In genomic region chr10:1063232-1063862, GRCh38 we compare ENCODE assay signal across 17 cellular contexts. TPM values are rescaled to one million over a fixed set of nuclear protein-coding genes. Genes with fewer than 3 reads are reported as not detected.
DNase-seq lines count a peak whose midpoint lies in the region; ATAC-seq lines count a peak whose summit lies in the region.
"Had no signal": no experiment of that assay in that cellular context is flagged by ENCODE, and none has a peak within 500 bp of the region (broad histone marks: within the 10 kb centered on the region; RNA-seq: fewer than 3 reads in every experiment).

No MANE protein-coding gene starts in this region.

- peak; percentile 62 for ATAC-seq in activated T-helper 17 cell treated with anti-CD3 and anti-CD28 coated beads, Interleukin-2, amount 50 U/mL, for 72 hours (replicated peaks)
- no peak for ATAC-seq in HG02885 (IDR thresholded peaks at IDR 0.05; ENCODE audit: poor library complexity, unreplicated experiment)

- H3K9ac ChIP-seq in BLaER1 (peak overlapping the region; percentile 71), trophoblast cell (ENCODE audit: low read length) (no peak overlapping the region)

- peak overlapping the region; percentile 91 for H3K4me2 ChIP-seq in BLaER1
- no peak overlapping the region for H3K4me2 ChIP-seq in trophoblast cell (ENCODE audit: low read length)

- H3K27me3 ChIP-seq in BLaER1 (no peaks in the 10 kb centered on the region), trophoblast cell (ENCODE audit: insufficient read depth, low read length) (no peaks in the 10 kb centered on the region)
- H3K27me3 ChIP-seq: ascending aorta had no signal

- H3K4me1 ChIP-seq in BLaER1 = peaks cover 78% of the 10 kb centered on the region
- no peaks in the 10 kb centered on the region for H3K4me1 ChIP-seq in trophoblast cell (ENCODE audit: control insufficient read depth in 1 of 2, insufficient read depth in 2 of 2, low read length in 2 of 2)
- H3K4me1 ChIP-seq: ascending aorta had no signal

- H2BK5ac ChIP-seq in trophoblast cell (ENCODE audit: low read depth, low read length, poor library complexity) = no peak overlapping the region

- no peak overlapping the region for H4K91ac ChIP-seq in trophoblast cell (ENCODE audit: low read depth, low read length)

- H3K4me3 ChIP-seq in BLaER1 (peak overlapping the region; percentile 44), trophoblast cell (ENCODE audit: low read depth, low read length) (no peak overlapping the region)
- H3K4me3 ChIP-seq: ascending aorta had no signal

- no peaks in the 10 kb centered on the region for H3K79me2 ChIP-seq in trophoblast cell (ENCODE audit: control insufficient read depth, insufficient read depth, low read length, poor library complexity)

- peaks cover 34% of the 10 kb centered on the region for H3K36me3 Mint-ChIP-seq in activated T-helper 17 cell treated with anti-CD3 and anti-CD28 coated beads, Interleukin-2, amount 50 U/mL, for 72 hours (ENCODE audit: low read depth)
- peaks cover 0 to 9% (median 0%) of the 10 kb centered on the region in 3 donors for H3K36me3 Mint-ChIP-seq in immature natural killer cell

- no peak overlapping the region for H2AK5ac ChIP-seq in trophoblast cell (ENCODE audit: low read length)

- H3K9me3 Mint-ChIP-seq in activated T-helper 17 cell treated with anti-CD3 and anti-CD28 coated beads, Interleukin-2, amount 50 U/mL, for 72 hours = no peaks in the 10 kb centered on the region
- peaks cover 0 to 1% (median 0%) of the 10 kb centered on the region in 6 donors for H3K9me3 Mint-ChIP-seq in immature natural killer cell

- H3K9me3 ChIP-seq in BLaER1 (no peaks in the 10 kb centered on the region; the same call in 1 of the 2 replicates), trophoblast cell (ENCODE audit: insufficient read depth, low read depth, low read length) (no peaks in the 10 kb centered on the region)
- H3K9me3 ChIP-seq: ascending aorta had no signal

- WGBS in trophoblast cell (ENCODE audit: extremely low coverage, insufficient coverage, insufficient read length) = no CpG with 5 or more reads among the region's 7 CpGs

- no peak overlapping the region for H4K12ac ChIP-seq in trophoblast cell (ENCODE audit: low read depth, low read length)

- peak overlapping the region; percentile 59 for H3K4me3 Mint-ChIP-seq in activated T-helper 17 cell treated with anti-CD3 and anti-CD28 coated beads, Interleukin-2, amount 50 U/mL, for 72 hours
- H3K4me3 Mint-ChIP-seq in immature natural killer cell = peak overlapping the region; percentile 60 to 88 (median 85)

- no peak overlapping the region for H3K4ac ChIP-seq in trophoblast cell (ENCODE audit: low read depth, low read length)

- H3K79me1 ChIP-seq in trophoblast cell (ENCODE audit: low read length) = no peaks in the 10 kb centered on the region

- peak; percentile 77 for DNase-seq in GF-D8 (lab: John Stamatoyannopoulos, UW)
- DNase-seq in immature natural killer cell = peak; percentile 64 to 68 (median 65)
- DNase-seq in trophoblast cell = no peak
- DNase-seq in islet precursor cell = no peak
- no peak for DNase-seq in amygdala (lab: John Stamatoyannopoulos, UW)
- DNase-seq: activated CD4-positive, CD25-positive, alpha-beta regulatory T cell treated with anti-CD3 and anti-CD28 coated beads, Interleukin-2, amount 50 U/mL, for 72 hours; foreskin fibroblast; MM.1S; NCI-H345 had no signal

- H2BK12ac ChIP-seq in trophoblast cell (ENCODE audit: low read length) = no peak overlapping the region

- H3K18ac ChIP-seq in trophoblast cell (ENCODE audit: low read length) = no peak overlapping the region

- peak overlapping the region; percentile 60 for H3K27ac Mint-ChIP-seq in activated T-helper 17 cell treated with anti-CD3 and anti-CD28 coated beads, Interleukin-2, amount 50 U/mL, for 72 hours
- peak overlapping the region; percentile 85 to 96 (median 93) for H3K27ac Mint-ChIP-seq in immature natural killer cell

- no peak overlapping the region for H4K8ac ChIP-seq in trophoblast cell (ENCODE audit: low read depth, low read length)

- no peak overlapping the region for H3K14ac ChIP-seq in trophoblast cell (ENCODE audit: low read length)

- H3K4me1 Mint-ChIP-seq in activated T-helper 17 cell treated with anti-CD3 and anti-CD28 coated beads, Interleukin-2, amount 50 U/mL, for 72 hours = peaks cover 52% of the 10 kb centered on the region
- peaks cover 95 to 97% of the 10 kb centered on the region in 2 donors for H3K4me1 Mint-ChIP-seq in immature natural killer cell

- no peak overlapping the region for H2BK120ac ChIP-seq in trophoblast cell (ENCODE audit: insufficient read depth, low read length, poor library complexity)

- H3K23ac ChIP-seq in trophoblast cell (ENCODE audit: low read length) = no peak overlapping the region

- H2AFZ ChIP-seq in trophoblast cell (ENCODE audit: insufficient read depth, low read length, poor library complexity) = no peak overlapping the region

- peaks cover 36% of the 10 kb centered on the region; the same call in 1 of the 2 replicates for H4K20me1 ChIP-seq in BLaER1

- peaks cover 12% of the 10 kb centered on the region; the same call in 1 of the 2 replicates for H3K36me3 ChIP-seq in BLaER1
- peaks cover 0 to 8% of the 10 kb centered on the region in 2 experiments for H3K36me3 ChIP-seq in trophoblast cell (ENCODE audit: control insufficient read depth in 1 of 2, insufficient read depth in 2 of 2, low read length in 2 of 2)

- no peaks in the 10 kb centered on the region for H3K27me3 Mint-ChIP-seq in activated T-helper 17 cell treated with anti-CD3 and anti-CD28 coated beads, Interleukin-2, amount 50 U/mL, for 72 hours
- peaks cover 0 to 10% (median 6%) of the 10 kb centered on the region in 3 donors for H3K27me3 Mint-ChIP-seq in immature natural killer cell (ENCODE audit: low read depth in 3 of 3)

- H3K27ac ChIP-seq in BLaER1 (peak overlapping the region; percentile 84), trophoblast cell (ENCODE audit: low read depth, low read length) (no peak overlapping the region)
- H3K27ac ChIP-seq: ascending aorta had no signal

RNA-seq across cellular contexts. Expression of gene WDR37, which starts 7.2 kb away (rescaled TPM):
- total RNA-seq in activated T-helper 17 cell treated with anti-CD3 and anti-CD28 coated beads, Interleukin-2, amount 50 U/mL, for 72 hours = 10 to 100 TPM; 23.8 to 31.3 TPM
- 10 to 100 TPM; 16.7 to 32.2 (median 26.5) TPM for polyA plus RNA-seq in immature natural killer cell
- polyA plus RNA-seq in trophoblast cell (2013) = 11.1 and 11.3 TPM in 2 replicates

RNA-seq across cellular contexts. Expression of gene IDI1, which starts 14.4 kb away (rescaled TPM):
- 10 to 100 TPM; 59.0 to 87.9 TPM for total RNA-seq in activated T-helper 17 cell treated with anti-CD3 and anti-CD28 coated beads, Interleukin-2, amount 50 U/mL, for 72 hours
- polyA plus RNA-seq in immature natural killer cell = 100 to 1,000 TPM in 1 of 3 donors, 10 to 100 TPM in 2; 62.3 to 113 (median 95.9) TPM
- 144 and 145 TPM in 2 replicates for polyA plus RNA-seq in trophoblast cell (2013)

RNA-seq across cellular contexts. Expression of gene IDI2, which starts 37.7 kb away (rescaled TPM):
- under 1 TPM in 1 of 2 donors, not detected in 1; 0.26 TPM for total RNA-seq in activated T-helper 17 cell treated with anti-CD3 and anti-CD28 coated beads, Interleukin-2, amount 50 U/mL, for 72 hours
- polyA plus RNA-seq in immature natural killer cell = under 1 TPM in 1 of 3 donors, not detected in 2; 0.19 TPM
- not detected in 2 replicates for polyA plus RNA-seq in trophoblast cell (2013)
- total RNA-seq: ascending aorta, H4, mononuclear cell, OCI-LY7, pulmonary artery endothelial cell had no signal

Comparison
In these comparisons a context has a peak if more than half of its experiments do, and no peak if none do; other contexts are left out.
1. DNase-seq: peak in GF-D8 (single experiment) and immature natural killer cell (3 of 3); none in trophoblast cell (0 of 2), islet precursor cell (single experiment) and amygdala (0 of 56).